ENCODE assay signal across 20 cellular contexts in the genomic region with DNA sequence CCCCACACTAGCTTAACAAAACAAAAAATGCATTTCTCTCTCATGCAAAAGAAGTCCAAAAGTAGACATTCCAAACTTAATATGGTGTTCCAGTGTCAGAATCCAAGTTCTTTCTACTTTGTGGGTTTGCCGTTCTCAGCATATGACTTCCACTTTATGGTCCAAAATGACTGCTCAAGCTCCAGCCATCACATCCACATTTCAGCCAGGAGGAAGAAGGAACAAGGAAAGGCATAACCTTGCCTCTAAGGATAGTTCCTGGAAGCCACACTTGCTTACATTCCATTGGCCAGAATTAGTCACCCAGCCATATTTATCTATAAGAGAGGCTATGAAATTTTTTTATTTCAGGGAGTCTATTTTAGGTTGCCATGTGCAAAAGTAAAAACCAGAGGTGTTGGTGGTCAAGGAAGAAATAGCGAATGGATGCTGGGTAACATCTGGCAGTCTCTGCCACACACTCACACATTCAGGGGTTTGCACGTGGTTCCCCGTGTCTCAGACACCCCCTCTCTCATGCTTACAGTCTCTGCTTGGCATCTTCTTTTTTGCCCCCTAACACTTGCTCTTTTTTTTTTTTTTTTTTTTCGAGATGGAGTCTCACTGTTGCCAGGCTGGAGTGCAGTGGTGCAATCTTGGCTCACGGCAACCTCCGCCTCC.
DNase-seq lines count a peak whose midpoint lies in the region; ATAC-seq lines count a peak whose summit lies in the region.
"Had no signal": no experiment of that assay in that cellular context is flagged by ENCODE, and none has a peak within 500 bp of the region (broad histone marks: within the 10 kb centered on the region; RNA-seq: fewer than 3 reads in every experiment).

No MANE protein-coding gene starts in this region.

- H3K27me3 ChIP-seq in Karpas-422 (ENCODE audit: low read length): no peaks in the 10 kb centered on the region
- H3K27me3 ChIP-seq: BLaER1, gastroesophageal sphincter, SJCRH30 had no signal

- H3K4me3 Mint-ChIP-seq in activated CD4-positive, alpha-beta memory T cell treated with anti-CD3 and anti-CD28 coated beads for 36 hours: no peak overlapping the region
- no peak overlapping the region for H3K4me3 Mint-ChIP-seq in activated CD4-positive, alpha-beta memory T cell treated with anti-CD3 and anti-CD28 coated beads, Interleukin-2, amount 10 ng/mL, durations not matched to agents 7 days and 5 days
- H3K4me3 Mint-ChIP-seq in activated naive CD8-positive, alpha-beta T cell treated with anti-CD3 and anti-CD28 coated beads, Interleukin-2, amount 50 U/mL, for 24 hours: no peak overlapping the region
- no peak overlapping the region for H3K4me3 Mint-ChIP-seq in natural killer cell treated with Interleukin-12 subunit alpha and Interleukin-12 subunit beta and Interleukin-15 and Interleukin-18, amount 100 ng/mL, for 72 hours
- H3K4me3 Mint-ChIP-seq: neural crest cell had no signal

- H3K9me2 ChIP-seq in Karpas-422 (replicated peaks; ENCODE audit: insufficient read depth, low read length): no peaks in the 10 kb centered on the region

- H4K20me1 ChIP-seq in Karpas-422 (ENCODE audit: insufficient read depth, low read depth, low read length): peaks cover 7% of the 10 kb centered on the region

- H3K4me2 ChIP-seq in Karpas-422 (ENCODE audit: low read depth, low read length, poor library complexity, severe bottlenecking): peak overlapping the region; percentile 0
- H3K4me2 ChIP-seq: A549, BLaER1 had no signal

- peaks cover 42% of the 10 kb centered on the region for H3K79me2 ChIP-seq in Karpas-422 (ENCODE audit: low read length)

- peaks cover 27% of the 10 kb centered on the region for H3K4me1 Mint-ChIP-seq in activated CD4-positive, alpha-beta memory T cell treated with anti-CD3 and anti-CD28 coated beads for 36 hours (ENCODE audit: low read depth)
- H3K4me1 Mint-ChIP-seq in activated CD4-positive, alpha-beta memory T cell treated with anti-CD3 and anti-CD28 coated beads, Interleukin-2, amount 10 ng/mL, durations not matched to agents 7 days and 5 days: peaks cover 13% of the 10 kb centered on the region
- peaks cover 33% of the 10 kb centered on the region for H3K4me1 Mint-ChIP-seq in activated naive CD8-positive, alpha-beta T cell treated with anti-CD3 and anti-CD28 coated beads, Interleukin-2, amount 50 U/mL, for 24 hours
- peaks cover 27 to 29% of the 10 kb centered on the region in 2 donors for H3K4me1 Mint-ChIP-seq in natural killer cell treated with Interleukin-12 subunit alpha and Interleukin-12 subunit beta and Interleukin-15 and Interleukin-18, amount 100 ng/mL, for 72 hours (ENCODE audit: low read depth in 2 of 2)
- H3K4me1 Mint-ChIP-seq: neural crest cell had no signal

- H3K9ac ChIP-seq in Karpas-422 (ENCODE audit: low read length): peak overlapping the region; percentile 0; the same call in 1 of the 2 replicates
- H3K9ac ChIP-seq: BLaER1 had no signal

- POLR2A ChIA-PET in activated CD4-positive, alpha-beta memory T cell treated with anti-CD3 and anti-CD28 coated beads for 36 hours (lab: Charles Lee): no interaction called here
- POLR2A ChIA-PET in activated CD4-positive, alpha-beta memory T cell treated with anti-CD3 and anti-CD28 coated beads, Interleukin-2, amount 10 ng/mL, durations not matched to agents 7 days and 5 days (lab: Charles Lee): interaction anchor here (1.3 to 3.1 kb wide), 2 partner anchors 42 to 221 kb away, joined by 3 to 8 read pairs; no protein-coding TSS in a partner anchor

- H3K27ac Mint-ChIP-seq in activated CD4-positive, alpha-beta memory T cell treated with anti-CD3 and anti-CD28 coated beads for 36 hours: peak overlapping the region; percentile 1
- H3K27ac Mint-ChIP-seq in activated CD4-positive, alpha-beta memory T cell treated with anti-CD3 and anti-CD28 coated beads, Interleukin-2, amount 10 ng/mL, durations not matched to agents 7 days and 5 days: no peak overlapping the region
- peak overlapping the region; percentile 21 for H3K27ac Mint-ChIP-seq in activated naive CD8-positive, alpha-beta T cell treated with anti-CD3 and anti-CD28 coated beads, Interleukin-2, amount 50 U/mL, for 24 hours
- H3K27ac Mint-ChIP-seq in natural killer cell treated with Interleukin-12 subunit alpha and Interleukin-12 subunit beta and Interleukin-15 and Interleukin-18, amount 100 ng/mL, for 72 hours: peak overlapping the region; percentile 4 to 35

- H3K4me1 ChIP-seq in Karpas-422 (ENCODE audit: low read length): peaks cover 98% of the 10 kb centered on the region
- H3K4me1 ChIP-seq: gastroesophageal sphincter, SJCRH30 had no signal

- H3K9me3 Mint-ChIP-seq in activated CD4-positive, alpha-beta memory T cell treated with anti-CD3 and anti-CD28 coated beads for 36 hours: no peaks in the 10 kb centered on the region
- no peaks in the 10 kb centered on the region for H3K9me3 Mint-ChIP-seq in activated CD4-positive, alpha-beta memory T cell treated with anti-CD3 and anti-CD28 coated beads, Interleukin-2, amount 10 ng/mL, durations not matched to agents 7 days and 5 days
- H3K9me3 Mint-ChIP-seq in activated naive CD8-positive, alpha-beta T cell treated with anti-CD3 and anti-CD28 coated beads, Interleukin-2, amount 50 U/mL, for 24 hours: no peaks in the 10 kb centered on the region
- no peaks in the 10 kb centered on the region for H3K9me3 Mint-ChIP-seq in natural killer cell treated with Interleukin-12 subunit alpha and Interleukin-12 subunit beta and Interleukin-15 and Interleukin-18, amount 100 ng/mL, for 72 hours
- H3K9me3 Mint-ChIP-seq: neural crest cell had no signal

- DNase-seq in activated CD4-positive, alpha-beta memory T cell treated with anti-CD3 and anti-CD28 coated beads for 36 hours: no peak
- DNase-seq in activated CD4-positive, alpha-beta memory T cell treated with anti-CD3 and anti-CD28 coated beads, Interleukin-2, amount 10 ng/mL, durations not matched to agents 7 days and 5 days: no peak
- DNase-seq in Karpas-422: no peak
- DNase-seq in activated naive CD8-positive, alpha-beta T cell treated with anti-CD3 and anti-CD28 coated beads, Interleukin-2, amount 50 U/mL, for 24 hours: no peak
- no peak for DNase-seq in natural killer cell treated with Interleukin-12 subunit alpha and Interleukin-12 subunit beta and Interleukin-15 and Interleukin-18, amount 100 ng/mL, for 72 hours (ENCODE audit: low spot score)
- no peak for DNase-seq in NCI-H187 (lab: John Stamatoyannopoulos, UW)
- DNase-seq: activated CD8-positive, alpha-beta memory T cell treated with anti-CD3 and anti-CD28 coated beads, Interleukin-2, amount 50 U/mL, for 4 hours; dermis blood vessel endothelial cell; DMS 273 treated with DMSO at 0.1 percent for 48 hours; erythroblast; NCI-H82; SJCRH30; stimulated activated CD4-positive, alpha-beta T cell treated with anti-CD3 and anti-CD28 coated beads, Interleukin-2, amount 100 ng/mL, for 24 hours had no signal

- no peak for ATAC-seq in activated naive CD8-positive, alpha-beta T cell treated with anti-CD3 and anti-CD28 coated beads, Interleukin-2, amount 50 U/mL, for 24 hours
- no peak for ATAC-seq in natural killer cell treated with Interleukin-12 subunit alpha and Interleukin-12 subunit beta and Interleukin-15 and Interleukin-18, amount 100 ng/mL, for 72 hours
- no peak for ATAC-seq in GM21528 (IDR thresholded peaks at IDR 0.05; ENCODE audit: low FRiP score, unreplicated experiment)
- no peak for ATAC-seq in HG02884 (IDR thresholded peaks at IDR 0.05; ENCODE audit: unreplicated experiment)
- ATAC-seq: A549, gastroesophageal sphincter had no signal

- peaks cover 53% of the 10 kb centered on the region for H3K36me3 ChIP-seq in Karpas-422 (ENCODE audit: insufficient read depth, low read length)
- H3K36me3 ChIP-seq: SJCRH30 had no signal

- H3K27me3 Mint-ChIP-seq in activated CD4-positive, alpha-beta memory T cell treated with anti-CD3 and anti-CD28 coated beads for 36 hours: no peaks in the 10 kb centered on the region
- no peaks in the 10 kb centered on the region for H3K27me3 Mint-ChIP-seq in activated CD4-positive, alpha-beta memory T cell treated with anti-CD3 and anti-CD28 coated beads, Interleukin-2, amount 10 ng/mL, durations not matched to agents 7 days and 5 days
- H3K27me3 Mint-ChIP-seq in activated naive CD8-positive, alpha-beta T cell treated with anti-CD3 and anti-CD28 coated beads, Interleukin-2, amount 50 U/mL, for 24 hours: no peaks in the 10 kb centered on the region
- no peaks in the 10 kb centered on the region for H3K27me3 Mint-ChIP-seq in natural killer cell treated with Interleukin-12 subunit alpha and Interleukin-12 subunit beta and Interleukin-15 and Interleukin-18, amount 100 ng/mL, for 72 hours

- intact Hi-C loops in activated CD4-positive, alpha-beta memory T cell treated with anti-CD3 and anti-CD28 coated beads for 36 hours (cut with micrococcal nuclease): no loop called here

- no peaks in the 10 kb centered on the region for H3K9me3 ChIP-seq in Karpas-422 (ENCODE audit: low read length)
- H3K9me3 ChIP-seq: A549, SJCRH30 had no signal

- CTCF ChIA-PET in activated CD4-positive, alpha-beta memory T cell treated with anti-CD3 and anti-CD28 coated beads for 36 hours (lab: Charles Lee): interaction anchor here (1.0 to 1.2 kb wide), 2 partner anchors 81 to 248 kb away, joined by 3 to 4 read pairs; no protein-coding TSS in a partner anchor
- CTCF ChIA-PET in activated CD4-positive, alpha-beta memory T cell treated with anti-CD3 and anti-CD28 coated beads, Interleukin-2, amount 10 ng/mL, durations not matched to agents 7 days and 5 days (lab: Charles Lee): interaction anchor here (1.1 to 2.3 kb wide), 3 partner anchors 44 to 220 kb away, joined by 4 to 10 read pairs (median 6); no protein-coding TSS in a partner anchor

- no peak overlapping the region for H2AFZ ChIP-seq in Karpas-422 (ENCODE audit: low read length)

- H3K27ac ChIP-seq in Karpas-422 (ENCODE audit: low read length): peak overlapping the region; percentile 98
- H3K27ac ChIP-seq: A549, BLaER1, gastroesophageal sphincter, HL-60, SJCRH30 had no signal

- peaks cover 63% of the 10 kb centered on the region for H3K36me3 Mint-ChIP-seq in activated CD4-positive, alpha-beta memory T cell treated with anti-CD3 and anti-CD28 coated beads for 36 hours
- peaks cover 68% of the 10 kb centered on the region for H3K36me3 Mint-ChIP-seq in activated CD4-positive, alpha-beta memory T cell treated with anti-CD3 and anti-CD28 coated beads, Interleukin-2, amount 10 ng/mL, durations not matched to agents 7 days and 5 days (ENCODE audit: low read depth)
- peaks cover 73% of the 10 kb centered on the region for H3K36me3 Mint-ChIP-seq in activated naive CD8-positive, alpha-beta T cell treated with anti-CD3 and anti-CD28 coated beads, Interleukin-2, amount 50 U/mL, for 24 hours (ENCODE audit: low read depth)
- peaks cover 21% of the 10 kb centered on the region for H3K36me3 Mint-ChIP-seq in natural killer cell treated with Interleukin-12 subunit alpha and Interleukin-12 subunit beta and Interleukin-15 and Interleukin-18, amount 100 ng/mL, for 72 hours

- no peak overlapping the region for H3K4me3 ChIP-seq in Karpas-422 (ENCODE audit: low read length)
- H3K4me3 ChIP-seq: A549, BLaER1, gastroesophageal sphincter, SJCRH30 had no signal
